ENCODE assay signal across 21 cellular contexts in genomic region chr6:166336847-166337246, GRCh38. TPM values are rescaled to one million over a fixed set of nuclear protein-coding genes. Genes with fewer than 3 reads are reported as not detected.
DNase-seq lines count a peak whose midpoint lies in the region; ATAC-seq and TF ChIP-seq lines count a peak whose summit lies in the region.
"Had no signal": no experiment of that assay in that cellular context is flagged by ENCODE, and none has a peak within 500 bp of the region (broad histone marks: within the 10 kb centered on the region; RNA-seq: fewer than 3 reads in every experiment).

No MANE protein-coding gene starts in this region.

- TF ChIP-seq CTCF in Loucy (conservative IDR thresholded peaks at IDR 0.05; ENCODE audit: low read length) (no peak), foreskin keratinocyte (conservative IDR thresholded peaks at IDR 0.05) (no peak)

- peaks cover 62 to 97% (median 89%) of the 10 kb centered on the region in 10 experiments for H3K4me1 ChIP-seq in BLaER1 treated with 17β-estradiol and CSF1 and Interleukin-3, amounts not matched to agents 10 nM and 100 nM
- H3K4me1 ChIP-seq in Loucy (ENCODE audit: insufficient read depth, low read length, poor library complexity, severe bottlenecking): peaks cover 86% of the 10 kb centered on the region
- H3K4me1 ChIP-seq in foreskin keratinocyte: peaks cover 12% of the 10 kb centered on the region

- peak overlapping the region in 8 of 11 experiments; percentile 17 to 92 (median 56); a peak in 15 of 22 replicates for H3K4me2 ChIP-seq in BLaER1 treated with 17β-estradiol and CSF1 and Interleukin-3, amounts not matched to agents 10 nM and 100 nM
- peak overlapping the region; percentile 84 for H3K4me2 ChIP-seq in Loucy (ENCODE audit: low read depth, low read length, poor library complexity, severe bottlenecking)
- H3K4me2 ChIP-seq: GM23338 had no signal

- H3K9me3 Mint-ChIP-seq in activated CD4-positive, alpha-beta T cell treated with anti-CD3 and anti-CD28 coated beads, Interleukin-2, amount 10 ng/mL, durations not matched to agents 24 days and 14 days: no peaks in the 10 kb centered on the region
- no peaks in the 10 kb centered on the region for H3K9me3 Mint-ChIP-seq in activated CD4-positive, alpha-beta T cell treated with anti-CD3 and anti-CD28 coated beads for 36 hours (ENCODE audit: low read depth)
- H3K9me3 Mint-ChIP-seq: CD14-positive monocyte, GM23338 had no signal

- H3K4me3 Mint-ChIP-seq in activated CD4-positive, alpha-beta T cell treated with anti-CD3 and anti-CD28 coated beads, Interleukin-2, amount 10 ng/mL, durations not matched to agents 24 days and 14 days: no peak overlapping the region
- no peak overlapping the region for H3K4me3 Mint-ChIP-seq in activated CD4-positive, alpha-beta T cell treated with anti-CD3 and anti-CD28 coated beads for 36 hours
- H3K4me3 Mint-ChIP-seq: CD14-positive monocyte, GM23338 had no signal

- H3K27me3 Mint-ChIP-seq in activated CD4-positive, alpha-beta T cell treated with anti-CD3 and anti-CD28 coated beads, Interleukin-2, amount 10 ng/mL, durations not matched to agents 24 days and 14 days: no peaks in the 10 kb centered on the region
- no peaks in the 10 kb centered on the region for H3K27me3 Mint-ChIP-seq in activated CD4-positive, alpha-beta T cell treated with anti-CD3 and anti-CD28 coated beads for 36 hours

- intact Hi-C loops in activated CD4-positive, alpha-beta T cell treated with anti-CD3 and anti-CD28 coated beads, Interleukin-2, amount 10 ng/mL, durations not matched to agents 24 days and 14 days (cut with micrococcal nuclease): no loop called here
- intact Hi-C loops in activated CD4-positive, alpha-beta T cell treated with anti-CD3 and anti-CD28 coated beads for 36 hours (cut with DNase I, micrococcal nuclease): no loop called here

- DNase-seq in activated CD4-positive, alpha-beta T cell treated with anti-CD3 and anti-CD28 coated beads, Interleukin-2, amount 10 ng/mL, durations not matched to agents 24 days and 14 days: peak; percentile 48
- no peak for DNase-seq in activated CD4-positive, alpha-beta T cell treated with anti-CD3 and anti-CD28 coated beads for 36 hours
- DNase-seq in myocyte (ENCODE audit: low read depth) (peak; percentile 28), foreskin keratinocyte (no peak), NCI-H1105 treated with DMSO at 0.1 percent for 48 hours (lab: John Stamatoyannopoulos, UW) (no peak), HuH-7 (ENCODE audit: low spot score) (no peak)
- DNase-seq: HCEC 1CT, KBM-7, MV-4-11, NCI-H1417, NCI-H1694 treated with DMSO at 0.1 percent for 48 hours, NCI-H2081 treated with DMSO at 0.1 percent for 48 hours, NCI-H2171 treated with DMSO at 0.1 percent for 48 hours, NCI-H526, Peyer's patch had no signal

- H3K36me3 Mint-ChIP-seq in activated CD4-positive, alpha-beta T cell treated with anti-CD3 and anti-CD28 coated beads, Interleukin-2, amount 10 ng/mL, durations not matched to agents 24 days and 14 days (ENCODE audit: low read depth): peaks cover 37% of the 10 kb centered on the region
- peaks cover 43% of the 10 kb centered on the region for H3K36me3 Mint-ChIP-seq in activated CD4-positive, alpha-beta T cell treated with anti-CD3 and anti-CD28 coated beads for 36 hours (ENCODE audit: low read depth)

- POLR2A ChIA-PET in activated CD4-positive, alpha-beta T cell treated with anti-CD3 and anti-CD28 coated beads for 36 hours (lab: Charles Lee): no interaction called here

- peaks cover 3% of the 10 kb centered on the region; the same call in 1 of the 2 replicates for H3F3A ChIP-seq in Loucy (ENCODE audit: low read depth)

- peaks cover 32 to 74% (median 64%) of the 10 kb centered on the region in 11 experiments for H3K36me3 ChIP-seq in BLaER1 treated with 17β-estradiol and CSF1 and Interleukin-3, amounts not matched to agents 10 nM and 100 nM
- peaks cover 8% of the 10 kb centered on the region; the same call in 1 of the 2 replicates for H3K36me3 ChIP-seq in Loucy (ENCODE audit: insufficient read depth, low read length)

- H3K9me2 ChIP-seq in Loucy (replicated peaks; ENCODE audit: low read depth, low read length): no peaks in the 10 kb centered on the region

- no peak for ATAC-seq in activated CD4-positive, alpha-beta T cell treated with anti-CD3 and anti-CD28 coated beads for 36 hours
- no peak for ATAC-seq in foreskin keratinocyte
- ATAC-seq: GM23338 had no signal

- H2AFZ ChIP-seq in Loucy (ENCODE audit: low read length): no peak overlapping the region
- H2AFZ ChIP-seq: GM23338 had no signal

- peaks cover 52 to 97% (median 93%) of the 10 kb centered on the region in 11 experiments; a peak in 19 of 22 replicates for H4K20me1 ChIP-seq in BLaER1 treated with 17β-estradiol and CSF1 and Interleukin-3, amounts not matched to agents 10 nM and 100 nM
- H4K20me1 ChIP-seq in Loucy (ENCODE audit: insufficient read depth, low read length, poor library complexity, severe bottlenecking): peaks cover 73% of the 10 kb centered on the region

- no peak overlapping the region for H3K27ac Mint-ChIP-seq in activated CD4-positive, alpha-beta T cell treated with anti-CD3 and anti-CD28 coated beads, Interleukin-2, amount 10 ng/mL, durations not matched to agents 24 days and 14 days
- H3K27ac Mint-ChIP-seq in activated CD4-positive, alpha-beta T cell treated with anti-CD3 and anti-CD28 coated beads for 36 hours: no peak overlapping the region
- H3K27ac Mint-ChIP-seq: GM23338 had no signal

- CTCF ChIA-PET in activated CD4-positive, alpha-beta T cell treated with anti-CD3 and anti-CD28 coated beads for 36 hours (lab: Charles Lee): interaction anchor here (2.3 kb wide), 1 partner anchor 44 kb away, joined by 11 read pairs; no protein-coding TSS in a partner anchor

- peaks cover 42% of the 10 kb centered on the region for H3K4me1 Mint-ChIP-seq in activated CD4-positive, alpha-beta T cell treated with anti-CD3 and anti-CD28 coated beads, Interleukin-2, amount 10 ng/mL, durations not matched to agents 24 days and 14 days
- peaks cover 57% of the 10 kb centered on the region for H3K4me1 Mint-ChIP-seq in activated CD4-positive, alpha-beta T cell treated with anti-CD3 and anti-CD28 coated beads for 36 hours

- peaks cover 97% of the 10 kb centered on the region for H3K79me2 ChIP-seq in Loucy (ENCODE audit: insufficient read depth, low read length)

- H3K9ac ChIP-seq in BLaER1 treated with 17β-estradiol and CSF1 and Interleukin-3, amounts not matched to agents 10 nM and 100 nM: no peak overlapping the region
- H3K9ac ChIP-seq in Loucy (ENCODE audit: low read depth, low read length, poor library complexity, severe bottlenecking): no peak overlapping the region

- peak overlapping the region in 1 of 10 experiments; percentile 18; a peak in 1 of 20 replicates for H3K4me3 ChIP-seq in BLaER1 treated with 17β-estradiol and CSF1 and Interleukin-3, amounts not matched to agents 10 nM and 100 nM
- no peak overlapping the region for H3K4me3 ChIP-seq in Loucy (ENCODE audit: low read length, poor library complexity, severe bottlenecking)
- H3K4me3 ChIP-seq: GM23338, Peyer's patch had no signal

- H3K9me3 ChIP-seq in BLaER1 treated with 17β-estradiol and CSF1 and Interleukin-3, amounts not matched to agents 10 nM and 100 nM (replicated peaks in 1 of 11): no peaks in the 10 kb centered on the region; a peak in 1 of 22 replicates
- H3K9me3 ChIP-seq in Loucy (ENCODE audit: insufficient read depth, low read depth, low read length): no peaks in the 10 kb centered on the region
- H3K9me3 ChIP-seq: Peyer's patch had no signal

- no peak overlapping the region for H3K27ac ChIP-seq in BLaER1 treated with 17β-estradiol and CSF1 and Interleukin-3, amounts not matched to agents 10 nM and 100 nM
- no peak overlapping the region for H3K27ac ChIP-seq in foreskin keratinocyte
- H3K27ac ChIP-seq: 22Rv1, Peyer's patch had no signal

- H3K27me3 ChIP-seq in BLaER1 treated with 17β-estradiol and CSF1 and Interleukin-3, amounts not matched to agents 10 nM and 100 nM: no peaks in the 10 kb centered on the region
- no peaks in the 10 kb centered on the region for H3K27me3 ChIP-seq in Loucy (ENCODE audit: insufficient read depth, low read length, poor library complexity, severe bottlenecking)
- H3K27me3 ChIP-seq in foreskin keratinocyte: no peaks in the 10 kb centered on the region
- H3K27me3 ChIP-seq: Peyer's patch had no signal

RNA-seq across cellular contexts. Expression of gene SFT2D1, which starts 5.5 kb away (rescaled TPM):
- total RNA-seq in activated CD4-positive, alpha-beta T cell treated with anti-CD3 and anti-CD28 coated beads, Interleukin-2, amount 10 ng/mL, durations not matched to agents 24 days and 14 days: 56.9 and 61.2 TPM in 2 replicates
- 10 to 100 TPM; 39.8 to 54.2 TPM for total RNA-seq in activated CD4-positive, alpha-beta T cell treated with anti-CD3 and anti-CD28 coated beads for 36 hours
- total RNA-seq in myocyte (28.8 and 38.1 TPM in 2 replicates), foreskin keratinocyte (48.2 and 48.7 TPM in 2 replicates)
- 33.6 TPM for polyA plus RNA-seq in myocyte (2012)
- 64.5 and 70.3 TPM in 2 replicates for polyA plus RNA-seq in foreskin keratinocyte

RNA-seq across cellular contexts. Expression of gene PRR18, which starts 28.7 kb away (rescaled TPM):
- not detected in 2 replicates for total RNA-seq in activated CD4-positive, alpha-beta T cell treated with anti-CD3 and anti-CD28 coated beads, Interleukin-2, amount 10 ng/mL, durations not matched to agents 24 days and 14 days
- under 1 TPM in 1 of 2 experiments, not detected in 1; 0.11 TPM for total RNA-seq in activated CD4-positive, alpha-beta T cell treated with anti-CD3 and anti-CD28 coated beads for 36 hours
- 0.21 TPM in 1 of 2 replicates, not detected in the other for total RNA-seq in myocyte
- not detected for polyA plus RNA-seq in myocyte (2012)
- total RNA-seq in foreskin keratinocyte: not detected in 2 replicates
- not detected in 2 replicates for polyA plus RNA-seq in foreskin keratinocyte
- total RNA-seq: Peyer's patch, SK-MEL-5 had no signal
- polyA plus RNA-seq: CD14-positive monocyte, GM23338 had no signal

RNA-seq across cellular contexts. Expression of gene MPC1, which starts 45.9 kb away (rescaled TPM):
- total RNA-seq in activated CD4-positive, alpha-beta T cell treated with anti-CD3 and anti-CD28 coated beads, Interleukin-2, amount 10 ng/mL, durations not matched to agents 24 days and 14 days: 17.1 and 18.1 TPM in 2 replicates
- total RNA-seq in activated CD4-positive, alpha-beta T cell treated with anti-CD3 and anti-CD28 coated beads for 36 hours: 10 to 100 TPM; 17.7 to 20.5 TPM
- 34.2 and 85.5 TPM in 2 replicates for total RNA-seq in myocyte
- 32.6 TPM for polyA plus RNA-seq in myocyte (2012)
- total RNA-seq in foreskin keratinocyte: 22.8 and 28.9 TPM in 2 replicates
- 30.1 and 40.3 TPM in 2 replicates for polyA plus RNA-seq in foreskin keratinocyte

Comparison
In these comparisons a context has a peak if more than half of its experiments do, and no peak if none do; other contexts are left out.
1. DNase-seq: peak in activated CD4-positive, alpha-beta T cell treated with anti-CD3 and anti-CD28 coated beads, Interleukin-2, amount 10 ng/mL, durations not matched to agents 24 days and 14 days (single experiment) and myocyte (single experiment); none in activated CD4-positive, alpha-beta T cell treated with anti-CD3 and anti-CD28 coated beads for 36 hours (single experiment), foreskin keratinocyte (0 of 2), NCI-H1105 treated with DMSO at 0.1 percent for 48 hours (single experiment) and HuH-7 (single experiment).